ENCODE assay signal across 2 cellular contexts in the genomic region with DNA sequence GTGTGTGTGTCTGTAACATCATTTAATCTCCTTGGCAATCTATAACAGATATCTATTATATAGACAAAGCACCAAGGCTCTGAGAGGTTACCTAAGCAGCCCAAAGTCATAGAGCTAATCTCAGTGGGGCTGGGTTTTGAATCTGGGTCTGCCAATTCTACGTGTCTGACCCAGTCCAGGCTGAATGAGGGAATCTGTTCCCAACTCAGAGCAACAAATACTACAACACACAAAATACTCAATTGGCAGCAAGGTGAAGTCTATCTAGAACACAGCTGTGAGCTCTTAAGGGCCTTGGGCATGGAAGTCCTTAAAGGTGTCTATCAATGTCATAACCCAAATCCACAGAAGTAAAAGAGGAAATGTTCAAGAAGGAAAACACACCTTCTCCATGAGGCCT.
TF ChIP-seq lines count a peak whose summit lies in the region.

No MANE protein-coding gene starts in this region.

TF ChIP-seq in liver, 16 proteins besides CTCF, POLR2A, EP300 and RAD21:
- TF ChIP-seq, protein P1, sequence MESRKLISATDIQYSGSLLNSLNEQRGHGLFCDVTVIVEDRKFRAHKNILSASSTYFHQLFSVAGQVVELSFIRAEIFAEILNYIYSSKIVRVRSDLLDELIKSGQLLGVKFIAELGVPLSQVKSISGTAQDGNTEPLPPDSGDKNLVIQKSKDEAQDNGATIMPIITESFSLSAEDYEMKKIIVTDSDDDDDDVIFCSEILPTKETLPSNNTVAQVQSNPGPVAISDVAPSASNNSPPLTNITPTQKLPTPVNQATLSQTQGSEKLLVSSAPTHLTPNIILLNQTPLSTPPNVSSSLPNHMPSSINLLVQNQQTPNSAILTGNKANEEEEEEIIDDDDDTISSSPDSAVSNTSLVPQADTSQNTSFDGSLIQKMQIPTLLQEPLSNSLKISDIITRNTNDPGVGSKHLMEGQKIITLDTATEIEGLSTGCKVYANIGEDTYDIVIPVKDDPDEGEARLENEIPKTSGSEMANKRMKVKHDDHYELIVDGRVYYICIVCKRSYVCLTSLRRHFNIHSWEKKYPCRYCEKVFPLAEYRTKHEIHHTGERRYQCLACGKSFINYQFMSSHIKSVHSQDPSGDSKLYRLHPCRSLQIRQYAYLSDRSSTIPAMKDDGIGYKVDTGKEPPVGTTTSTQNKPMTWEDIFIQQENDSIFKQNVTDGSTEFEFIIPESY (IDR thresholded peaks at IDR 0.05) = no peak
- TF ChIP-seq, protein P2, sequence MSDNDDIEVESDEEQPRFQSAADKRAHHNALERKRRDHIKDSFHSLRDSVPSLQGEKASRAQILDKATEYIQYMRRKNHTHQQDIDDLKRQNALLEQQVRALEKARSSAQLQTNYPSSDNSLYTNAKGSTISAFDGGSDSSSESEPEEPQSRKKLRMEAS (IDR thresholded peaks at IDR 0.05) = no peak
- no peak for TF ChIP-seq EGR1 (IDR thresholded peaks at IDR 0.05; ENCODE audit: low read depth in 2 of 2)

TF ChIP-seq in HepG2, 621 proteins besides CTCF, POLR2A, EP300 and RAD21:
- TF ChIP-seq HDAC6 (IDR thresholded peaks at IDR 0.05; ENCODE audit: low read depth, low read length) (no peak), ATRX (CRISPR knock-in tag; IDR thresholded peaks at IDR 0.05; ENCODE audit: borderline replicate concordance) (no peak), ZNF549 (CRISPR knock-in tag; IDR thresholded peaks at IDR 0.05) (no peak), SP2 (CRISPR knock-in tag; IDR thresholded peaks at IDR 0.05) (no peak), TFE3 (CRISPR knock-in tag; IDR thresholded peaks at IDR 0.05) (no peak), DMAP1 (CRISPR knock-in tag; IDR thresholded peaks at IDR 0.05) (no peak), SRSF4 (IDR thresholded peaks at IDR 0.05; ENCODE audit: low read depth, low read length, poor library complexity, severe bottlenecking) (no peak), THYN1 (CRISPR knock-in tag; IDR thresholded peaks at IDR 0.05; ENCODE audit: borderline replicate concordance, low read depth) (no peak)
- TF ChIP-seq, protein P3, sequence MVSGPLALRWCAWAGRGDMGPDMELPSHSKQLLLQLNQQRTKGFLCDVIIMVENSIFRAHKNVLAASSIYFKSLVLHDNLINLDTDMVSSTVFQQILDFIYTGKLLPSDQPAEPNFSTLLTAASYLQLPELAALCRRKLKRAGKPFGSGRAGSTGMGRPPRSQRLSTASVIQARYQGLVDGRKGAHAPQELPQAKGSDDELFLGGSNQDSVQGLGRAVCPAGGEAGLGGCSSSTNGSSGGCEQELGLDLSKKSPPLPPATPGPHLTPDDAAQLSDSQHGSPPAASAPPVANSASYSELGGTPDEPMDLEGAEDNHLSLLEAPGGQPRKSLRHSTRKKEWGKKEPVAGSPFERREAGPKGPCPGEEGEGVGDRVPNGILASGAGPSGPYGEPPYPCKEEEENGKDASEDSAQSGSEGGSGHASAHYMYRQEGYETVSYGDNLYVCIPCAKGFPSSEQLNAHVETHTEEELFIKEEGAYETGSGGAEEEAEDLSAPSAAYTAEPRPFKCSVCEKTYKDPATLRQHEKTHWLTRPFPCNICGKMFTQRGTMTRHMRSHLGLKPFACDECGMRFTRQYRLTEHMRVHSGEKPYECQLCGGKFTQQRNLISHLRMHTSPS (CRISPR knock-in tag; IDR thresholded peaks at IDR 0.05; ENCODE audit: low read depth) = no peak
- TF ChIP-seq, protein P4, sequence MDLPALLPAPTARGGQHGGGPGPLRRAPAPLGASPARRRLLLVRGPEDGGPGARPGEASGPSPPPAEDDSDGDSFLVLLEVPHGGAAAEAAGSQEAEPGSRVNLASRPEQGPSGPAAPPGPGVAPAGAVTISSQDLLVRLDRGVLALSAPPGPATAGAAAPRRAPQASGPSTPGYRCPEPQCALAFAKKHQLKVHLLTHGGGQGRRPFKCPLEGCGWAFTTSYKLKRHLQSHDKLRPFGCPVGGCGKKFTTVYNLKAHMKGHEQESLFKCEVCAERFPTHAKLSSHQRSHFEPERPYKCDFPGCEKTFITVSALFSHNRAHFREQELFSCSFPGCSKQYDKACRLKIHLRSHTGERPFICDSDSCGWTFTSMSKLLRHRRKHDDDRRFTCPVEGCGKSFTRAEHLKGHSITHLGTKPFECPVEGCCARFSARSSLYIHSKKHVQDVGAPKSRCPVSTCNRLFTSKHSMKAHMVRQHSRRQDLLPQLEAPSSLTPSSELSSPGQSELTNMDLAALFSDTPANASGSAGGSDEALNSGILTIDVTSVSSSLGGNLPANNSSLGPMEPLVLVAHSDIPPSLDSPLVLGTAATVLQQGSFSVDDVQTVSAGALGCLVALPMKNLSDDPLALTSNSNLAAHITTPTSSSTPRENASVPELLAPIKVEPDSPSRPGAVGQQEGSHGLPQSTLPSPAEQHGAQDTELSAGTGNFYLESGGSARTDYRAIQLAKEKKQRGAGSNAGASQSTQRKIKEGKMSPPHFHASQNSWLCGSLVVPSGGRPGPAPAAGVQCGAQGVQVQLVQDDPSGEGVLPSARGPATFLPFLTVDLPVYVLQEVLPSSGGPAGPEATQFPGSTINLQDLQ (CRISPR knock-in tag; IDR thresholded peaks at IDR 0.05) = no peak
